In the genomic region with DNA sequence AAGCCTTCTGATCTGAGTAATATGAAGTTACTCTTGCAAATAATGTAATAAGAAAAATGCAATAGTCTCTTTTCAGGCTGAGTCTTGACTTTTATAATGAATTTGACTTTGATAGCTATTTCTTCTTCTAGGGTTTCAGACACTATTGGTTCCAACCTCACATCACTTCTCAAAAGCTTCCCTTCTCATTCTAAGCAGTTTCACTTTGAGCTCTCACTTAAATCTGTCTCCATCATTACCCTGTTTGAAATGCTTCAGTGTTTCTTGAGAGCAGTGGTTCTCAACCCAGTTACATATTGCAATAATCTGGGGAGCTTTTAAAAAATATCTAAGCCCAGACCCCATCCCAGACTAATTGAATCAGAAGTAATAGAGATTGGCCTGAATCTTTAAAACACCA, we compare ENCODE assay signal across 15 cellular contexts. TPM values are rescaled to one million over a fixed set of nuclear protein-coding genes. Genes with fewer than 3 reads are reported as not detected.
DNase-seq lines count a peak whose midpoint lies in the region; ATAC-seq and TF ChIP-seq lines count a peak whose summit lies in the region.
"Had no signal": no experiment of that assay in that cellular context is flagged by ENCODE, and none has a peak within 500 bp of the region (broad histone marks: within the 10 kb centered on the region; RNA-seq: fewer than 3 reads in every experiment).

No MANE protein-coding gene starts in this region.

- peak; percentile 10 for DNase-seq in NOMO-1 treated with DMSO at 0.1 percent for 48 hours (lab: John Stamatoyannopoulos, UW; ENCODE audit: unreplicated experiment)
- no peak for DNase-seq in NOMO-1 treated with dmso at 0.1 percent for 144 hours (lab: John Stamatoyannopoulos, UW; ENCODE audit: unreplicated experiment)
- DNase-seq in GM19238 (ENCODE audit: insufficient read length, low spot score): no peak
- no peak for DNase-seq in GM10266 (ENCODE audit: extremely low spot score)
- no peak for DNase-seq in Right ventricle myocardium superior
- DNase-seq: 8988T; activated effector memory CD4-positive, alpha-beta T cell treated with anti-CD3 and anti-CD28 coated beads, Interleukin-2, amount 50 U/mL, for 16 hours; head of caudate nucleus; left colon; NCI-H2081; tibial artery had no signal

- peak; percentile 76 for ATAC-seq in HG02610 (IDR thresholded peaks at IDR 0.05; ENCODE audit: unreplicated experiment)
- ATAC-seq in HG03439 (IDR thresholded peaks at IDR 0.05; ENCODE audit: unreplicated experiment): peak; percentile 42
- ATAC-seq in Right ventricle myocardium superior (ENCODE audit: poor library complexity): no peak
- no peak for ATAC-seq in esophagus mucosa
- ATAC-seq: K562, left colon had no signal

- TF ChIP-seq CTCF in GM10266 (IDR thresholded peaks at IDR 0.05; ENCODE audit: control insufficient read depth, insufficient read depth, low read depth, missing control alignments): no peak

- intact Hi-C loops in Right ventricle myocardium superior (cut with DNase I): no loop called here

RNA-seq across cellular contexts. Expression of gene BMP2K, which starts 40.5 kb away (rescaled TPM):
- 25.1 TPM for total RNA-seq in Right ventricle myocardium superior
- total RNA-seq in esophagus mucosa: 42.4 TPM

Comparison
In these comparisons a context has a peak if more than half of its experiments do, and no peak if none do; other contexts are left out.
1. ATAC-seq: peak in HG02610 (single experiment) and HG03439 (single experiment); none in Right ventricle myocardium superior (single experiment) and esophagus mucosa (single experiment).